ENCODE assay signal across 11 cellular contexts in genomic region chr1:212256404-212256803, GRCh38. TPM values are rescaled to one million over a fixed set of nuclear protein-coding genes. Genes with fewer than 3 reads are reported as not detected.
DNase-seq lines count a peak whose midpoint lies in the region; ATAC-seq, FAIRE-seq and TF ChIP-seq lines count a peak whose summit lies in the region.
"Had no signal": no experiment of that assay in that cellular context is flagged by ENCODE, and none has a peak within 500 bp of the region (broad histone marks: within the 10 kb centered on the region; RNA-seq: fewer than 3 reads in every experiment).

No MANE protein-coding gene starts in this region.

- peaks cover 0 to 1% of the 10 kb centered on the region in 2 donors for H3K36me3 Mint-ChIP-seq in activated T-cell treated with anti-CD3 and anti-CD28 coated beads, Interleukin-2, amount 50 U/mL, for 72 hours (ENCODE audit: insufficient read depth in 2 of 2)
- H3K36me3 Mint-ChIP-seq in natural killer cell treated with Interleukin-12 subunit alpha and Interleukin-12 subunit beta and Interleukin-15 and Interleukin-18, amount 100 ng/mL, for 72 hours = no peaks in the 10 kb centered on the region
- H3K36me3 Mint-ChIP-seq: WTC11 had no signal

- peak overlapping the region; percentile 72 for H3K27ac ChIP-seq in KOPT-K1 (ENCODE audit: low read depth, low read length, poor library complexity, severe bottlenecking)

- peaks cover 0 to 2% of the 10 kb centered on the region in 2 donors for H3K9me3 Mint-ChIP-seq in activated T-cell treated with anti-CD3 and anti-CD28 coated beads, Interleukin-2, amount 50 U/mL, for 72 hours
- no peaks in the 10 kb centered on the region for H3K9me3 Mint-ChIP-seq in natural killer cell treated with Interleukin-12 subunit alpha and Interleukin-12 subunit beta and Interleukin-15 and Interleukin-18, amount 100 ng/mL, for 72 hours
- H3K9me3 Mint-ChIP-seq: WTC11 had no signal

- no peak for FAIRE-seq in GM12892 (lab: Jason Lieb, UNC)
- FAIRE-seq: keratinocyte had no signal

- TF ChIP-seq CTCF in GM13977 (IDR thresholded peaks at IDR 0.05; ENCODE audit: extremely low read depth, insufficient read depth, missing control alignments) = no peak

- no peaks in the 10 kb centered on the region for H3K36me3 ChIP-seq in KOPT-K1 (ENCODE audit: insufficient read depth, low read length)

- peaks cover 59% of the 10 kb centered on the region for H3K4me1 Mint-ChIP-seq in activated T-cell treated with anti-CD3 and anti-CD28 coated beads, Interleukin-2, amount 50 U/mL, for 72 hours (ENCODE audit: low read depth)
- H3K4me1 Mint-ChIP-seq in natural killer cell treated with Interleukin-12 subunit alpha and Interleukin-12 subunit beta and Interleukin-15 and Interleukin-18, amount 100 ng/mL, for 72 hours (ENCODE audit: low read depth in 2 of 2) = peaks cover 41 to 48% of the 10 kb centered on the region in 2 donors

- H3K4me3 Mint-ChIP-seq in activated T-cell treated with anti-CD3 and anti-CD28 coated beads, Interleukin-2, amount 50 U/mL, for 72 hours = peak overlapping the region; percentile 23 to 57
- peak overlapping the region; percentile 80 for H3K4me3 Mint-ChIP-seq in natural killer cell treated with Interleukin-12 subunit alpha and Interleukin-12 subunit beta and Interleukin-15 and Interleukin-18, amount 100 ng/mL, for 72 hours
- H3K4me3 Mint-ChIP-seq: WTC11 had no signal

- no peak for TF ChIP-seq POLR2A in GM12892 (IDR thresholded peaks at IDR 0.05; ENCODE audit: low read depth, low read length)

- DNase-seq in GM12892 (ENCODE audit: insufficient read length) = peak; percentile 25
- peak; percentile 8 to 18 for DNase-seq in activated T-cell treated with anti-CD3 and anti-CD28 coated beads, Interleukin-2, amount 50 U/mL, for 72 hours
- DNase-seq in natural killer cell treated with Interleukin-12 subunit alpha and Interleukin-12 subunit beta and Interleukin-15 and Interleukin-18, amount 100 ng/mL, for 72 hours (ENCODE audit: low spot score) = peak; percentile 71
- DNase-seq in HUDEP-2 (lab: John Stamatoyannopoulos, UW; ENCODE audit: unreplicated experiment in 76 of 76) = no peak
- no peak for DNase-seq in NCI-H128 (lab: John Stamatoyannopoulos, UW; ENCODE audit: unreplicated experiment)
- DNase-seq in GM13977 (ENCODE audit: low spot score) = no peak
- DNase-seq: NCI-H187 had no signal

- H3K9me3 ChIP-seq in KOPT-K1 (ENCODE audit: insufficient read depth, low read length, poor library complexity, severe bottlenecking) = no peaks in the 10 kb centered on the region

- ATAC-seq in activated T-cell treated with anti-CD3 and anti-CD28 coated beads, Interleukin-2, amount 50 U/mL, for 72 hours (replicated peaks in 1 of 2) = peak in 1 of 2 donors; percentile 27
- peak; percentile 87 to 91 for ATAC-seq in natural killer cell treated with Interleukin-12 subunit alpha and Interleukin-12 subunit beta and Interleukin-15 and Interleukin-18, amount 100 ng/mL, for 72 hours
- ATAC-seq in HG03097 (IDR thresholded peaks at IDR 0.05; ENCODE audit: low FRiP score, unreplicated experiment) = no peak
- ATAC-seq: WTC11 had no signal

- peak overlapping the region; percentile 69 for H3K27ac Mint-ChIP-seq in activated T-cell treated with anti-CD3 and anti-CD28 coated beads, Interleukin-2, amount 50 U/mL, for 72 hours
- peak overlapping the region; percentile 88 to 97 for H3K27ac Mint-ChIP-seq in natural killer cell treated with Interleukin-12 subunit alpha and Interleukin-12 subunit beta and Interleukin-15 and Interleukin-18, amount 100 ng/mL, for 72 hours
- H3K27ac Mint-ChIP-seq: WTC11 had no signal

- H3K27me3 Mint-ChIP-seq in activated T-cell treated with anti-CD3 and anti-CD28 coated beads, Interleukin-2, amount 50 U/mL, for 72 hours (ENCODE audit: low read depth) = no peaks in the 10 kb centered on the region
- H3K27me3 Mint-ChIP-seq in natural killer cell treated with Interleukin-12 subunit alpha and Interleukin-12 subunit beta and Interleukin-15 and Interleukin-18, amount 100 ng/mL, for 72 hours = no peaks in the 10 kb centered on the region

- in situ Hi-C loops in GM13977 (cut with MboI; ENCODE audit: low pct_unique_long_range_greater_than_20kb, low sequenced_read_pairs, unreplicated experiment) = no loop called here

RNA-seq across cellular contexts. Expression of gene PPP2R5A, which starts 28.8 kb away (rescaled TPM):
- 26.3 TPM for polyA plus RNA-seq in GM12892 (2012; ENCODE audit: missing spikeins)
- 10 to 100 TPM; 43.7 to 52.0 TPM for total RNA-seq in activated T-cell treated with anti-CD3 and anti-CD28 coated beads, Interleukin-2, amount 50 U/mL, for 72 hours
- 10 to 100 TPM; 32.7 to 37.6 TPM for total RNA-seq in natural killer cell treated with Interleukin-12 subunit alpha and Interleukin-12 subunit beta and Interleukin-15 and Interleukin-18, amount 100 ng/mL, for 72 hours

Comparison
In these comparisons a context has a peak if more than half of its experiments do, and no peak if none do; other contexts are left out.
1. DNase-seq: peak in GM12892 (single experiment), activated T-cell treated with anti-CD3 and anti-CD28 coated beads, Interleukin-2, amount 50 U/mL, for 72 hours (2 of 2) and natural killer cell treated with Interleukin-12 subunit alpha and Interleukin-12 subunit beta and Interleukin-15 and Interleukin-18, amount 100 ng/mL, for 72 hours (single experiment); none in HUDEP-2 (0 of 76), NCI-H128 (single experiment) and GM13977 (single experiment).